Comparison of ENCODE assay signal across 8 cellular contexts in genomic region chr2:118223487-118224136, GRCh38.
DNase-seq lines count a peak whose midpoint lies in the region; ATAC-seq and TF ChIP-seq lines count a peak whose summit lies in the region.
"Had no signal": no experiment of that assay in that cellular context is flagged by ENCODE, and none has a peak within 500 bp of the region (broad histone marks: within the 10 kb centered on the region; RNA-seq: fewer than 3 reads in every experiment).

No MANE protein-coding gene starts in this region.

- no peak overlapping the region for H3K27ac ChIP-seq in brain microvascular endothelial cell
- H3K27ac ChIP-seq: VCaP had no signal

- no peaks in the 10 kb centered on the region for H3K9me3 Mint-ChIP-seq in nephron

- TF ChIP-seq CTCF in brain microvascular endothelial cell (IDR thresholded peaks at IDR 0.05; ENCODE audit: low read depth, low read length, missing control alignments) = no peak
- TF ChIP-seq CTCF in nephron (IDR thresholded peaks at IDR 0.05; ENCODE audit: unreplicated experiment in 3 of 3) = no peak
- TF ChIP-seq CTCF in omental fat pad (IDR thresholded peaks at IDR 0.05) = no peak

- H3K27me3 ChIP-seq in brain microvascular endothelial cell (replicated peaks) = peaks cover 39% of the 10 kb centered on the region

- no peaks in the 10 kb centered on the region for H3K36me3 Mint-ChIP-seq in nephron (ENCODE audit: low read depth)

- H3K4me3 ChIP-seq in brain microvascular endothelial cell (ENCODE audit: low read depth, low read length) = peak overlapping the region; percentile 40

- H3K4me1 Mint-ChIP-seq in nephron = peaks cover 33% of the 10 kb centered on the region

- H3K36me3 ChIP-seq in brain microvascular endothelial cell (replicated peaks) = no peaks in the 10 kb centered on the region

- in situ Hi-C loops in brain microvascular endothelial cell (cut with HindIII; ENCODE audit: low pct_ligation_motif_present, low sequenced_read_pairs) = loop anchor here (25.0 kb wide), 1 partner anchor 639 kb away; no protein-coding TSS in a partner anchor

- peaks cover 88% of the 10 kb centered on the region for H3K27me3 Mint-ChIP-seq in nephron (ENCODE audit: low read depth)

- peak overlapping the region; percentile 81 to 83 (median 82) for H3K4me3 Mint-ChIP-seq in nephron

- peak overlapping the region in 2 of 3 experiments; percentile 41 to 48 for H3K27ac Mint-ChIP-seq in nephron

- peak; percentile 8 for ATAC-seq in GM19372 (IDR thresholded peaks at IDR 0.05; ENCODE audit: low read depth, unreplicated experiment)
- ATAC-seq in HG03025 (IDR thresholded peaks at IDR 0.05; ENCODE audit: low FRiP score, unreplicated experiment) = peak; percentile 1
- no peak for ATAC-seq in omental fat pad (ENCODE audit: low FRiP score)

- no peak for DNase-seq in brain microvascular endothelial cell
- no peak for DNase-seq in omental fat pad (ENCODE audit: low spot score)
- no peak for DNase-seq in HK-2 (ENCODE audit: unreplicated experiment)
- DNase-seq in NK-92 (lab: John Stamatoyannopoulos, UW; ENCODE audit: unreplicated experiment) = no peak
